6 cellular contexts compared by ENCODE assay signal in genomic region chr10:48641099-48641690, GRCh38. TPM values are rescaled to one million over a fixed set of nuclear protein-coding genes. Genes with fewer than 3 reads are reported as not detected.
"Had no signal": no experiment of that assay in that cellular context is flagged by ENCODE, and none has a peak within 500 bp of the region (broad histone marks: within the 10 kb centered on the region; RNA-seq: fewer than 3 reads in every experiment).

No MANE protein-coding gene starts in this region.

RNA-seq across cellular contexts. Expression of gene ARHGAP22, which starts 36.3 kb away (rescaled TPM):
- total RNA-seq: SJCRH30 had no signal

RNA-seq across cellular contexts. Expression of gene WDFY4, which starts 43.5 kb away (rescaled TPM):
- total RNA-seq: PC-3, PC-9, RPMI7951, SJCRH30, SK-MEL-5 had no signal
- polyA plus RNA-seq: SK-N-SH had no signal
